In the genomic region with DNA sequence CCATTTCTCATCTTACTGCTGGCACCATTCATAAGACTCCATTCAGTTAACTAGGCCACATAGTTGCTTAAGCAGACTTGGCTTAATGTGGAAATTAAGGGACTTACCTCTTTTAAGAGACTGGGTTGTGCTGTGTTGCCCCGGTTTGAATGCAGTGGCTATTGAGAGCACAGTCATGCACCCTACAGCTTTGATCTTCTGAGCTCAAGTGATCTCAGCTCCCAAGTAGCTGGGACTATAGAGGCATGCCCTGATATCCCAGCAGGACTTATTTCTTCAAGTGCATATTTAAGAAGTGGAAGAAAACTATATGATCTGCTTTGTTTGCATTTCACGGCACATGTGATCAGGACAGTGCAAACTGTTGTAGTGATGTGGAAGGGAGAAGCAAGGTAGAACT, we compare ENCODE assay signal across 2 cellular contexts.
TF ChIP-seq lines count a peak whose summit lies in the region.

No MANE protein-coding gene starts in this region.

TF ChIP-seq in HEK293, 187 proteins besides CTCF, POLR2A, EP300 and RAD21 (continued from another document):
- TF ChIP-seq, protein P1, sequence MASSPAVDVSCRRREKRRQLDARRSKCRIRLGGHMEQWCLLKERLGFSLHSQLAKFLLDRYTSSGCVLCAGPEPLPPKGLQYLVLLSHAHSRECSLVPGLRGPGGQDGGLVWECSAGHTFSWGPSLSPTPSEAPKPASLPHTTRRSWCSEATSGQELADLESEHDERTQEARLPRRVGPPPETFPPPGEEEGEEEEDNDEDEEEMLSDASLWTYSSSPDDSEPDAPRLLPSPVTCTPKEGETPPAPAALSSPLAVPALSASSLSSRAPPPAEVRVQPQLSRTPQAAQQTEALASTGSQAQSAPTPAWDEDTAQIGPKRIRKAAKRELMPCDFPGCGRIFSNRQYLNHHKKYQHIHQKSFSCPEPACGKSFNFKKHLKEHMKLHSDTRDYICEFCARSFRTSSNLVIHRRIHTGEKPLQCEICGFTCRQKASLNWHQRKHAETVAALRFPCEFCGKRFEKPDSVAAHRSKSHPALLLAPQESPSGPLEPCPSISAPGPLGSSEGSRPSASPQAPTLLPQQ (tag by site-specific recombination; IDR thresholded peaks at IDR 0.05): 0 out of 2 replicates have a peak, but pooled peaks have one; percentile 27
- TF ChIP-seq ZNF610 (tag by site-specific recombination; IDR thresholded peaks at IDR 0.05; ENCODE audit: borderline replicate concordance) (no peak), ZNF112 (tag by site-specific recombination; IDR thresholded peaks at IDR 0.05) (no peak)
- TF ChIP-seq, protein P2, sequence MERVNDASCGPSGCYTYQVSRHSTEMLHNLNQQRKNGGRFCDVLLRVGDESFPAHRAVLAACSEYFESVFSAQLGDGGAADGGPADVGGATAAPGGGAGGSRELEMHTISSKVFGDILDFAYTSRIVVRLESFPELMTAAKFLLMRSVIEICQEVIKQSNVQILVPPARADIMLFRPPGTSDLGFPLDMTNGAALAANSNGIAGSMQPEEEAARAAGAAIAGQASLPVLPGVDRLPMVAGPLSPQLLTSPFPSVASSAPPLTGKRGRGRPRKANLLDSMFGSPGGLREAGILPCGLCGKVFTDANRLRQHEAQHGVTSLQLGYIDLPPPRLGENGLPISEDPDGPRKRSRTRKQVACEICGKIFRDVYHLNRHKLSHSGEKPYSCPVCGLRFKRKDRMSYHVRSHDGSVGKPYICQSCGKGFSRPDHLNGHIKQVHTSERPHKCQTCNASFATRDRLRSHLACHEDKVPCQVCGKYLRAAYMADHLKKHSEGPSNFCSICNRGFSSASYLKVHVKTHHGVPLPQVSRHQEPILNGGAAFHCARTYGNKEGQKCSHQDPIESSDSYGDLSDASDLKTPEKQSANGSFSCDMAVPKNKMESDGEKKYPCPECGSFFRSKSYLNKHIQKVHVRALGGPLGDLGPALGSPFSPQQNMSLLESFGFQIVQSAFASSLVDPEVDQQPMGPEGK (tag by site-specific recombination; IDR thresholded peaks at IDR 0.05): no peak
- TF ChIP-seq, protein P3, sequence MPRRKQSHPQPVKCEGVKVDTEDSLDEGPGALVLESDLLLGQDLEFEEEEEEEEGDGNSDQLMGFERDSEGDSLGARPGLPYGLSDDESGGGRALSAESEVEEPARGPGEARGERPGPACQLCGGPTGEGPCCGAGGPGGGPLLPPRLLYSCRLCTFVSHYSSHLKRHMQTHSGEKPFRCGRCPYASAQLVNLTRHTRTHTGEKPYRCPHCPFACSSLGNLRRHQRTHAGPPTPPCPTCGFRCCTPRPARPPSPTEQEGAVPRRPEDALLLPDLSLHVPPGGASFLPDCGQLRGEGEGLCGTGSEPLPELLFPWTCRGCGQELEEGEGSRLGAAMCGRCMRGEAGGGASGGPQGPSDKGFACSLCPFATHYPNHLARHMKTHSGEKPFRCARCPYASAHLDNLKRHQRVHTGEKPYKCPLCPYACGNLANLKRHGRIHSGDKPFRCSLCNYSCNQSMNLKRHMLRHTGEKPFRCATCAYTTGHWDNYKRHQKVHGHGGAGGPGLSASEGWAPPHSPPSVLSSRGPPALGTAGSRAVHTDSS (tag by site-specific recombination; IDR thresholded peaks at IDR 0.05): no peak
TF ChIP-seq in HEK293: peak in this region for 1.

TF ChIP-seq in WTC11, 78 proteins besides CTCF, POLR2A, EP300 and RAD21 (continued from another document):
- TF ChIP-seq, protein P4, sequence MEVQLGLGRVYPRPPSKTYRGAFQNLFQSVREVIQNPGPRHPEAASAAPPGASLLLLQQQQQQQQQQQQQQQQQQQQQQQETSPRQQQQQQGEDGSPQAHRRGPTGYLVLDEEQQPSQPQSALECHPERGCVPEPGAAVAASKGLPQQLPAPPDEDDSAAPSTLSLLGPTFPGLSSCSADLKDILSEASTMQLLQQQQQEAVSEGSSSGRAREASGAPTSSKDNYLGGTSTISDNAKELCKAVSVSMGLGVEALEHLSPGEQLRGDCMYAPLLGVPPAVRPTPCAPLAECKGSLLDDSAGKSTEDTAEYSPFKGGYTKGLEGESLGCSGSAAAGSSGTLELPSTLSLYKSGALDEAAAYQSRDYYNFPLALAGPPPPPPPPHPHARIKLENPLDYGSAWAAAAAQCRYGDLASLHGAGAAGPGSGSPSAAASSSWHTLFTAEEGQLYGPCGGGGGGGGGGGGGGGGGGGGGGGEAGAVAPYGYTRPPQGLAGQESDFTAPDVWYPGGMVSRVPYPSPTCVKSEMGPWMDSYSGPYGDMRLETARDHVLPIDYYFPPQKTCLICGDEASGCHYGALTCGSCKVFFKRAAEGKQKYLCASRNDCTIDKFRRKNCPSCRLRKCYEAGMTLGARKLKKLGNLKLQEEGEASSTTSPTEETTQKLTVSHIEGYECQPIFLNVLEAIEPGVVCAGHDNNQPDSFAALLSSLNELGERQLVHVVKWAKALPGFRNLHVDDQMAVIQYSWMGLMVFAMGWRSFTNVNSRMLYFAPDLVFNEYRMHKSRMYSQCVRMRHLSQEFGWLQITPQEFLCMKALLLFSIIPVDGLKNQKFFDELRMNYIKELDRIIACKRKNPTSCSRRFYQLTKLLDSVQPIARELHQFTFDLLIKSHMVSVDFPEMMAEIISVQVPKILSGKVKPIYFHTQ (CRISPR knock-in tag; IDR thresholded peaks at IDR 0.05): no peak
- TF ChIP-seq JAZF1 (CRISPR knock-in tag; IDR thresholded peaks at IDR 0.05): no peak
- no peak for TF ChIP-seq NFE2L1 (CRISPR knock-in tag; IDR thresholded peaks at IDR 0.05)
- TF ChIP-seq, protein P5, sequence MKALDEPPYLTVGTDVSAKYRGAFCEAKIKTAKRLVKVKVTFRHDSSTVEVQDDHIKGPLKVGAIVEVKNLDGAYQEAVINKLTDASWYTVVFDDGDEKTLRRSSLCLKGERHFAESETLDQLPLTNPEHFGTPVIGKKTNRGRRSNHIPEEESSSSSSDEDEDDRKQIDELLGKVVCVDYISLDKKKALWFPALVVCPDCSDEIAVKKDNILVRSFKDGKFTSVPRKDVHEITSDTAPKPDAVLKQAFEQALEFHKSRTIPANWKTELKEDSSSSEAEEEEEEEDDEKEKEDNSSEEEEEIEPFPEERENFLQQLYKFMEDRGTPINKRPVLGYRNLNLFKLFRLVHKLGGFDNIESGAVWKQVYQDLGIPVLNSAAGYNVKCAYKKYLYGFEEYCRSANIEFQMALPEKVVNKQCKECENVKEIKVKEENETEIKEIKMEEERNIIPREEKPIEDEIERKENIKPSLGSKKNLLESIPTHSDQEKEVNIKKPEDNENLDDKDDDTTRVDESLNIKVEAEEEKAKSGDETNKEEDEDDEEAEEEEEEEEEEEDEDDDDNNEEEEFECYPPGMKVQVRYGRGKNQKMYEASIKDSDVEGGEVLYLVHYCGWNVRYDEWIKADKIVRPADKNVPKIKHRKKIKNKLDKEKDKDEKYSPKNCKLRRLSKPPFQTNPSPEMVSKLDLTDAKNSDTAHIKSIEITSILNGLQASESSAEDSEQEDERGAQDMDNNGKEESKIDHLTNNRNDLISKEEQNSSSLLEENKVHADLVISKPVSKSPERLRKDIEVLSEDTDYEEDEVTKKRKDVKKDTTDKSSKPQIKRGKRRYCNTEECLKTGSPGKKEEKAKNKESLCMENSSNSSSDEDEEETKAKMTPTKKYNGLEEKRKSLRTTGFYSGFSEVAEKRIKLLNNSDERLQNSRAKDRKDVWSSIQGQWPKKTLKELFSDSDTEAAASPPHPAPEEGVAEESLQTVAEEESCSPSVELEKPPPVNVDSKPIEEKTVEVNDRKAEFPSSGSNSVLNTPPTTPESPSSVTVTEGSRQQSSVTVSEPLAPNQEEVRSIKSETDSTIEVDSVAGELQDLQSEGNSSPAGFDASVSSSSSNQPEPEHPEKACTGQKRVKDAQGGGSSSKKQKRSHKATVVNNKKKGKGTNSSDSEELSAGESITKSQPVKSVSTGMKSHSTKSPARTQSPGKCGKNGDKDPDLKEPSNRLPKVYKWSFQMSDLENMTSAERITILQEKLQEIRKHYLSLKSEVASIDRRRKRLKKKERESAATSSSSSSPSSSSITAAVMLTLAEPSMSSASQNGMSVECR (CRISPR knock-in tag; IDR thresholded peaks at IDR 0.05; ENCODE audit: borderline replicate concordance): no peak
- no peak for TF ChIP-seq KAT7 (CRISPR knock-in tag; IDR thresholded peaks at IDR 0.05; ENCODE audit: borderline replicate concordance)
